22 cellular contexts compared by ENCODE assay signal in the genomic region with DNA sequence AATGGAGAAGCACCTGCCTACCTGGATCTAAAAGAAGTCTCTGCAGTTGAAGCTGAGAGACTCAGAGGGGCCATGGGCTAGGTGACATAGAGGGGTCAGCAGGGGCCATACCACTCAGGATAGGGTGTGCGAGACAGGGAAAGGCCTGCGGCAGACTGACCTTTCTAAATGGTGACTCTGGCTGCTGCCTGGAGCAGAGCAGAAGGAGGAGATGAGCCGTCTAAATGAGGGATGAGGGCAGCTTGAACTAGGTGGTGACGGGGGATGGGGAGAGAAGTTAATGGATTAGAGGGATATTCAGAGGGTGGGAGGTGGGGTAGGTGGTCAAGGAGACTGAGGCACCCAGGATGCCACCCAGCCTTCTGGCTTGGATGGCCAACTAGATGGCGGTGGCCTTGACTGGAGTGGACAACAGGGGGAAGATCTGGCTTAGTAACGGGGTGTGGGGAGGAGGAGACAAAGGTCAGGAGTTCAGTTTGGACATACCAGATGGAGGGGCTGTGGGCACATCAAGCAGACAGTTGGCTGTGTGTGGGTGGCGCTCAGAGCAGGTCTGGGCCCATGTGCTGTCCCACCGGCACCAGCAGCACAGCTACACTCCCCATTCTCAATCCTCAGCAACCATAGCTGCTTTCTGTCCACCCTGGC. TPM values are rescaled to one million over a fixed set of nuclear protein-coding genes. Genes with fewer than 3 reads are reported as not detected.
DNase-seq lines count a peak whose midpoint lies in the region; ATAC-seq, FAIRE-seq and TF ChIP-seq lines count a peak whose summit lies in the region.
"Had no signal": no experiment of that assay in that cellular context is flagged by ENCODE, and none has a peak within 500 bp of the region (broad histone marks: within the 10 kb centered on the region; RNA-seq: fewer than 3 reads in every experiment).

No MANE protein-coding gene starts in this region.

- TF ChIP-seq CTCF in left ventricle myocardium inferior (IDR thresholded peaks at IDR 0.05; ENCODE audit: borderline replicate concordance) (no peak), HepG2 (CRISPR knock-in tag; IDR thresholded peaks at IDR 0.05) (peak; percentile 39), osteocyte (IDR thresholded peaks at IDR 0.05) (no peak)

- TF ChIP-seq EP300 in HepG2 (IDR thresholded peaks at IDR 0.05; ENCODE audit: low read depth in 2 of 2, low read length in 2 of 2) (no peak), HepG2 (CRISPR knock-in tag; IDR thresholded peaks at IDR 0.05; ENCODE audit: borderline replicate concordance) (no peak)

- peaks cover 22% of the 10 kb centered on the region for H3K4me1 ChIP-seq in left ventricle myocardium inferior
- H3K4me1 ChIP-seq in HepG2 (ENCODE audit: insufficient read depth, low read length), result peaks cover 89% of the 10 kb centered on the region

- no peaks in the 10 kb centered on the region for H3K27me3 ChIP-seq in left ventricle myocardium inferior (ENCODE audit: low read depth)
- no peaks in the 10 kb centered on the region for H3K27me3 ChIP-seq in HepG2 (ENCODE audit: control insufficient read depth in 1 of 2, insufficient read depth in 2 of 2, low read length in 2 of 2)
- H3K27me3 ChIP-seq: BLaER1 had no signal

- H3K9ac ChIP-seq in HepG2 (ENCODE audit: insufficient read depth, low read depth, low read length), result peak overlapping the region; percentile 53; the same call in 1 of the 2 replicates
- H3K9ac ChIP-seq: BLaER1 had no signal

- TF ChIP-seq RAD21 in HepG2 (CRISPR knock-in tag; IDR thresholded peaks at IDR 0.05), result no peak

- WGBS in HepG2 (ENCODE audit: low lambda C conversion rate), result 76% methylated on average over 8 of the region's 8 CpGs

- H3K27me3 Mint-ChIP-seq in osteocyte (ENCODE audit: unreplicated experiment), result no peaks in the 10 kb centered on the region
- H3K27me3 Mint-ChIP-seq: CD8-positive, alpha-beta memory T cell had no signal

- H3K36me3 ChIP-seq in left ventricle myocardium inferior, result no peaks in the 10 kb centered on the region
- no peaks in the 10 kb centered on the region for H3K36me3 ChIP-seq in HepG2 (replicated peaks in 1 of 2; ENCODE audit: control insufficient read depth in 1 of 2, insufficient read depth in 2 of 2, low read length in 2 of 2)
- H3K36me3 ChIP-seq: BLaER1, HAP-1 had no signal

- H3K79me2 ChIP-seq in HepG2 (ENCODE audit: insufficient read depth, low read length), result peaks cover 12% of the 10 kb centered on the region

- peaks cover 15% of the 10 kb centered on the region for H3K4me1 Mint-ChIP-seq in osteocyte (ENCODE audit: unreplicated experiment)

- H3K27ac ChIP-seq in left ventricle myocardium inferior (replicated peaks) (no peak overlapping the region), HepG2 (ENCODE audit: extremely low read length, insufficient read depth, low read length) (peak overlapping the region; percentile 88)
- H3K27ac ChIP-seq: BLaER1, RWPE1 had no signal

- no peaks in the 10 kb centered on the region for H3K36me3 Mint-ChIP-seq in osteocyte (ENCODE audit: unreplicated experiment)

- H3K4me2 ChIP-seq in HepG2 (ENCODE audit: low read depth, low read length), result peak overlapping the region; percentile 71
- H3K4me2 ChIP-seq: BLaER1 had no signal

- CTCF ChIA-PET in HepG2 (lab: Yijun Ruan, JAX; ENCODE audit: low intra/inter-chr PET ratio, low total read pairs), result no interaction called here

- FAIRE-seq in HepG2 (lab: Jason Lieb, UNC), result no peak
- FAIRE-seq: A204.1, HTR-8/SVneo, K562 had no signal

- TF ChIP-seq POLR2A in HepG2 (IDR thresholded peaks at IDR 0.05; ENCODE audit: insufficient read depth in 1 of 2, low read depth in 2 of 2, low read length in 2 of 2), result peak in 1 of 2 experiments; percentile 32; a peak in 1 of 4 replicates

- no peaks in the 10 kb centered on the region for H3K9me3 Mint-ChIP-seq in osteocyte (ENCODE audit: unreplicated experiment)
- H3K9me3 Mint-ChIP-seq: CD8-positive, alpha-beta memory T cell had no signal

- ATAC-seq in HepG2, result no peak
- no peak for ATAC-seq in HG03469 (IDR thresholded peaks at IDR 0.05; ENCODE audit: unreplicated experiment)
- ATAC-seq: K562, PC-3 had no signal

- H2AFZ ChIP-seq in HepG2 (ENCODE audit: low read length), result no peak overlapping the region

- POLR2A ChIA-PET in HepG2 (lab: Yijun Ruan, JAX), result interaction anchor here (1.3 to 18.4 kb wide), 6 partner anchors 9 to 70 kb away, joined by 4 to 466 read pairs (median 11); a partner anchor contains a TSS

- H3K4me3 Mint-ChIP-seq in osteocyte (ENCODE audit: unreplicated experiment), result no peak overlapping the region
- H3K4me3 Mint-ChIP-seq: CD8-positive, alpha-beta memory T cell had no signal

- H3K4me3 ChIP-seq in left ventricle myocardium inferior (no peak overlapping the region), HepG2 (replicated peaks in 1 of 3; ENCODE audit: insufficient read depth in 1 of 3, low read depth in 2 of 3, low read length in 3 of 3) (peak overlapping the region in 1 of 3 experiments; percentile 58; a peak in 1 of 6 replicates)
- H3K4me3 ChIP-seq: BLaER1, HAP-1, K562 had no signal

- no TSS peak for BruUV-seq in HepG2 (replicated peaks; lab: Mats Ljungman, UMichigan)

- H3K9me3 ChIP-seq in left ventricle myocardium inferior (replicated peaks) (no peaks in the 10 kb centered on the region), HepG2 (ENCODE audit: low read length) (no peaks in the 10 kb centered on the region)
- H3K9me3 ChIP-seq: BLaER1, HAP-1 had no signal

- peak; percentile 50 for DNase-seq in cardiac septum (ENCODE audit: low spot score)
- DNase-seq in left ventricle myocardium inferior, result no peak
- DNase-seq in HepG2 (ENCODE audit: low spot score), result no peak
- peak; percentile 48 for DNase-seq in osteocyte (ENCODE audit: extremely low spot score, unreplicated experiment)
- DNase-seq in hypothalamus (lab: John Stamatoyannopoulos, UW), result no peak
- DNase-seq in NCI-H1105 (lab: John Stamatoyannopoulos, UW), result no peak
- no peak for DNase-seq in activated CD8-positive, alpha-beta memory T cell treated with anti-CD3 and anti-CD28 coated beads for 24 hours
- DNase-seq: NCI-H1417, NCI-H2029, NCI-H2171, NCI-H446, NCI-H69, PC-3 had no signal

- no peak overlapping the region for H3K27ac Mint-ChIP-seq in osteocyte (ENCODE audit: unreplicated experiment)

- in situ Hi-C loops in HepG2 (cut with HindIII; ENCODE audit: extremely low pct_ligation_motif_present, low pct_unique_long_range_greater_than_20kb), result no loop called here

- H4K20me1 ChIP-seq in HepG2 (ENCODE audit: insufficient read depth, low read length), result no peaks in the 10 kb centered on the region
- H4K20me1 ChIP-seq: BLaER1 had no signal

- intact Hi-C loops in cardiac septum (cut with DNase I), result loop anchor here (5.0 kb wide), 1 partner anchor 118 kb away; no protein-coding TSS in a partner anchor
- intact Hi-C loops in left ventricle myocardium inferior (cut with micrococcal nuclease), result no loop called here
- intact Hi-C loops in HepG2 (cut with micrococcal nuclease; ENCODE audit: unreplicated experiment), result loop anchor here (10.0 kb wide), 1 partner anchor 51 kb away; no protein-coding TSS in a partner anchor

RNA-seq across cellular contexts. Expression of a gene that starts 3.2 kb away (rescaled TPM):
- 0.35 TPM for total RNA-seq in cardiac septum
- not detected for total RNA-seq in left ventricle myocardium inferior
- total RNA-seq in HepG2 (2016; rRNA removed; fragmentation: Illumina TruSeq; extraction: Trizol), result 9.8 and 12.3 TPM in 2 replicates
- 7.6 and 10.0 TPM in 2 replicates for total RNA-seq in HepG2 (2016; cell fraction: cytosol; rRNA removed; fragmentation: Illumina TruSeq; extraction: Trizol; ENCODE audit: low read depth)
- total RNA-seq in HepG2 (2016; cell fraction: insoluble cytoplasmic fraction; rRNA removed; fragmentation: Illumina TruSeq; extraction: Trizol), result 7.8 and 12.6 TPM in 2 replicates
- 10.1 and 13.2 TPM in 2 replicates for total RNA-seq in HepG2 (2016; cell fraction: membrane; rRNA removed; fragmentation: Illumina TruSeq; extraction: Trizol)
- total RNA-seq in HepG2 (2016; cell fraction: nucleus; rRNA removed; fragmentation: Illumina TruSeq; extraction: Trizol), result 10.1 and 14.4 TPM in 2 replicates
- polyA plus RNA-seq in HepG2 (2011; rRNA removed), result 19.6 and 46.5 TPM in 2 replicates
- 19.0 and 27.6 TPM in 2 replicates for polyA plus RNA-seq in HepG2 (2011; cell fraction: cytosol; rRNA removed)
- 84.4 and 124 TPM in 2 replicates for polyA plus RNA-seq in HepG2 (2011; cell fraction: nucleus; rRNA removed)
- polyA plus RNA-seq in HepG2 (2012), result 39.9 and 42.6 TPM in 2 replicates
- polyA plus RNA-seq in HepG2 (2016; cell fraction: cytosol; fragmentation: Illumina TruSeq; extraction: Trizol; ENCODE audit: low read depth), result 8.5 and 8.8 TPM in 2 replicates
- polyA plus RNA-seq in HepG2 (2016; cell fraction: insoluble cytoplasmic fraction; fragmentation: Illumina TruSeq; extraction: Trizol; ENCODE audit: low read depth), result 9.1 and 10.1 TPM in 2 replicates
- 8.5 and 11.6 TPM in 2 replicates for polyA plus RNA-seq in HepG2 (2016; cell fraction: membrane; fragmentation: Illumina TruSeq; extraction: Trizol; ENCODE audit: low read depth)
- 21.9 and 26.1 TPM in 2 replicates for polyA plus RNA-seq in HepG2 (2016; cell fraction: nucleus; fragmentation: Illumina TruSeq; extraction: Trizol; ENCODE audit: insufficient read depth, low read depth)
- 17.9 TPM in 1 of 2 replicates, not detected in the other for polyA minus RNA-seq in HepG2 (2011; rRNA and poly(A)+ RNA removed; ENCODE audit: low replicate concordance)
- polyA minus RNA-seq in HepG2 (2011; cell fraction: cytosol; rRNA and poly(A)+ RNA removed), result 5.0 and 10.8 TPM in 2 replicates
- 9.7 and 16.8 TPM in 2 replicates for polyA minus RNA-seq in HepG2 (2011; cell fraction: nucleus; rRNA and poly(A)+ RNA removed)
- not detected in 2 replicates for total RNA-seq in osteocyte
- total RNA-seq: CD8-positive, alpha-beta memory T cell; G401; PC-3 had no signal
- polyA plus RNA-seq: CD8-positive, alpha-beta memory T cell; K562 had no signal

RNA-seq across cellular contexts. Expression of a gene that starts 3.5 kb away (rescaled TPM):
- total RNA-seq in cardiac septum, result 17.1 TPM
- total RNA-seq in left ventricle myocardium inferior, result 17.7 TPM
- 38.0 and 38.5 TPM in 2 replicates for total RNA-seq in HepG2 (2016; rRNA removed; fragmentation: Illumina TruSeq; extraction: Trizol)
- total RNA-seq in HepG2 (2016; cell fraction: cytosol; rRNA removed; fragmentation: Illumina TruSeq; extraction: Trizol; ENCODE audit: low read depth), result 18.0 and 19.7 TPM in 2 replicates
- 34.9 and 36.4 TPM in 2 replicates for total RNA-seq in HepG2 (2016; cell fraction: insoluble cytoplasmic fraction; rRNA removed; fragmentation: Illumina TruSeq; extraction: Trizol)
- 51.1 and 53.4 TPM in 2 replicates for total RNA-seq in HepG2 (2016; cell fraction: membrane; rRNA removed; fragmentation: Illumina TruSeq; extraction: Trizol)
- total RNA-seq in HepG2 (2016; cell fraction: nucleus; rRNA removed; fragmentation: Illumina TruSeq; extraction: Trizol), result 26.1 and 33.6 TPM in 2 replicates
- 16.5 and 16.7 TPM in 2 replicates for polyA plus RNA-seq in HepG2 (2011; rRNA removed)
- polyA plus RNA-seq in HepG2 (2011; cell fraction: cytosol; rRNA removed), result 8.4 and 11.3 TPM in 2 replicates
- polyA plus RNA-seq in HepG2 (2011; cell fraction: nucleus; rRNA removed), result 13.6 and 17.2 TPM in 2 replicates
- 13.3 and 14.9 TPM in 2 replicates for polyA plus RNA-seq in HepG2 (2012)
- 8.7 and 9.1 TPM in 2 replicates for polyA plus RNA-seq in HepG2 (2016; cell fraction: cytosol; fragmentation: Illumina TruSeq; extraction: Trizol; ENCODE audit: low read depth)
- 27.2 and 31.1 TPM in 2 replicates for polyA plus RNA-seq in HepG2 (2016; cell fraction: insoluble cytoplasmic fraction; fragmentation: Illumina TruSeq; extraction: Trizol; ENCODE audit: low read depth)
- 22.7 and 22.9 TPM in 2 replicates for polyA plus RNA-seq in HepG2 (2016; cell fraction: membrane; fragmentation: Illumina TruSeq; extraction: Trizol; ENCODE audit: low read depth)
- 31.4 and 31.8 TPM in 2 replicates for polyA plus RNA-seq in HepG2 (2016; cell fraction: nucleus; fragmentation: Illumina TruSeq; extraction: Trizol; ENCODE audit: insufficient read depth, low read depth)
- polyA minus RNA-seq in HepG2 (2011; rRNA and poly(A)+ RNA removed; ENCODE audit: low replicate concordance), result 8.2 and 15.1 TPM in 2 replicates
- 12.0 and 14.8 TPM in 2 replicates for polyA minus RNA-seq in HepG2 (2011; cell fraction: cytosol; rRNA and poly(A)+ RNA removed)
- polyA minus RNA-seq in HepG2 (2011; cell fraction: nucleus; rRNA and poly(A)+ RNA removed), result 31.7 and 49.4 TPM in 2 replicates
- total RNA-seq in osteocyte, result 17.3 and 23.1 TPM in 2 replicates

RNA-seq across cellular contexts. Expression of a gene that starts 20.4 kb away (rescaled TPM):
- 0.78 TPM for total RNA-seq in cardiac septum
- 0.55 TPM for total RNA-seq in left ventricle myocardium inferior
- total RNA-seq in HepG2 (2016; rRNA removed; fragmentation: Illumina TruSeq; extraction: Trizol), result 38.9 and 105 TPM in 2 replicates
- 10.8 and 12.0 TPM in 2 replicates for total RNA-seq in HepG2 (2016; cell fraction: cytosol; rRNA removed; fragmentation: Illumina TruSeq; extraction: Trizol; ENCODE audit: low read depth)
- 37.6 and 103 TPM in 2 replicates for total RNA-seq in HepG2 (2016; cell fraction: insoluble cytoplasmic fraction; rRNA removed; fragmentation: Illumina TruSeq; extraction: Trizol)
- total RNA-seq in HepG2 (2016; cell fraction: membrane; rRNA removed; fragmentation: Illumina TruSeq; extraction: Trizol), result 14.7 and 16.8 TPM in 2 replicates
- total RNA-seq in HepG2 (2016; cell fraction: nucleus; rRNA removed; fragmentation: Illumina TruSeq; extraction: Trizol), result 132 and 140 TPM in 2 replicates
- polyA plus RNA-seq in HepG2 (2011; rRNA removed), result 632 and 1,233 TPM in 2 replicates
- 347 and 666 TPM in 2 replicates for polyA plus RNA-seq in HepG2 (2011; cell fraction: cytosol; rRNA removed)
- polyA plus RNA-seq in HepG2 (2011; cell fraction: nucleus; rRNA removed), result 3,464 and 4,379 TPM in 2 replicates
- polyA plus RNA-seq in HepG2 (2012), result 718 and 962 TPM in 2 replicates
- 7.0 and 7.3 TPM in 2 replicates for polyA plus RNA-seq in HepG2 (2016; cell fraction: cytosol; fragmentation: Illumina TruSeq; extraction: Trizol; ENCODE audit: low read depth)
- 31.3 and 36.2 TPM in 2 replicates for polyA plus RNA-seq in HepG2 (2016; cell fraction: insoluble cytoplasmic fraction; fragmentation: Illumina TruSeq; extraction: Trizol; ENCODE audit: low read depth)
- polyA plus RNA-seq in HepG2 (2016; cell fraction: membrane; fragmentation: Illumina TruSeq; extraction: Trizol; ENCODE audit: low read depth), result 10.3 TPM in 2 replicates
- 273 and 284 TPM in 2 replicates for polyA plus RNA-seq in HepG2 (2016; cell fraction: nucleus; fragmentation: Illumina TruSeq; extraction: Trizol; ENCODE audit: insufficient read depth, low read depth)
- polyA minus RNA-seq in HepG2 (2011; rRNA and poly(A)+ RNA removed; ENCODE audit: low replicate concordance), result 0.26 and 415 TPM in 2 replicates
- polyA minus RNA-seq in HepG2 (2011; cell fraction: cytosol; rRNA and poly(A)+ RNA removed), result 134 and 348 TPM in 2 replicates
- 662 and 1,024 TPM in 2 replicates for polyA minus RNA-seq in HepG2 (2011; cell fraction: nucleus; rRNA and poly(A)+ RNA removed)
- 0.59 and 0.78 TPM in 2 replicates for total RNA-seq in osteocyte
- total RNA-seq: CD8-positive, alpha-beta memory T cell; G401; PC-3 had no signal
- polyA plus RNA-seq: CD8-positive, alpha-beta memory T cell; K562 had no signal

RNA-seq across cellular contexts. Expression of a gene that starts 56.3 kb away (rescaled TPM):
- total RNA-seq in cardiac septum (3.2 TPM), left ventricle myocardium inferior (5.0 TPM), HepG2 (2016; rRNA removed; fragmentation: Illumina TruSeq; extraction: Trizol) (1.5 and 5.3 TPM in 2 replicates), osteocyte (7.1 and 7.2 TPM in 2 replicates)
- total RNA-seq in HepG2 (2016; cell fraction: cytosol; rRNA removed; fragmentation: Illumina TruSeq; extraction: Trizol; ENCODE audit: low read depth), result 1.1 and 1.6 TPM in 2 replicates
- 2.2 and 6.6 TPM in 2 replicates for total RNA-seq in HepG2 (2016; cell fraction: insoluble cytoplasmic fraction; rRNA removed; fragmentation: Illumina TruSeq; extraction: Trizol)
- 1.0 and 2.3 TPM in 2 replicates for total RNA-seq in HepG2 (2016; cell fraction: membrane; rRNA removed; fragmentation: Illumina TruSeq; extraction: Trizol)
- total RNA-seq in HepG2 (2016; cell fraction: nucleus; rRNA removed; fragmentation: Illumina TruSeq; extraction: Trizol), result 6.0 and 8.7 TPM in 2 replicates
- 2.7 and 3.7 TPM in 2 replicates for polyA plus RNA-seq in HepG2 (2011; rRNA removed)
- polyA plus RNA-seq in HepG2 (2011; cell fraction: cytosol; rRNA removed), result 1.1 and 1.6 TPM in 2 replicates
- 6.7 and 7.2 TPM in 2 replicates for polyA plus RNA-seq in HepG2 (2011; cell fraction: nucleus; rRNA removed)
- 0.95 TPM in 1 of 2 replicates, not detected in the other for polyA plus RNA-seq in HepG2 (2012)
- polyA plus RNA-seq in HepG2 (2016; cell fraction: cytosol; fragmentation: Illumina TruSeq; extraction: Trizol; ENCODE audit: low read depth), result 0.76 and 1.1 TPM in 2 replicates
- polyA plus RNA-seq in HepG2 (2016; cell fraction: insoluble cytoplasmic fraction; fragmentation: Illumina TruSeq; extraction: Trizol; ENCODE audit: low read depth), result 1.3 and 1.6 TPM in 2 replicates
- polyA plus RNA-seq in HepG2 (2016; cell fraction: membrane; fragmentation: Illumina TruSeq; extraction: Trizol; ENCODE audit: low read depth), result 1.2 and 1.4 TPM in 2 replicates
- polyA plus RNA-seq in HepG2 (2016; cell fraction: nucleus; fragmentation: Illumina TruSeq; extraction: Trizol; ENCODE audit: insufficient read depth, low read depth), result 10.2 and 12.6 TPM in 2 replicates
- polyA minus RNA-seq in HepG2 (2011; rRNA and poly(A)+ RNA removed; ENCODE audit: low replicate concordance), result 1.8 and 2.5 TPM in 2 replicates
- polyA minus RNA-seq in HepG2 (2011; cell fraction: cytosol; rRNA and poly(A)+ RNA removed), result 0.59 and 0.97 TPM in 2 replicates
- 0.64 and 2.5 TPM in 2 replicates for polyA minus RNA-seq in HepG2 (2011; cell fraction: nucleus; rRNA and poly(A)+ RNA removed)
- polyA plus RNA-seq: CD8-positive, alpha-beta memory T cell had no signal

Comparison
In these comparisons a context has a peak if more than half of its experiments do, and no peak if none do; other contexts are left out.
1. DNase-seq: peak in cardiac septum (single experiment) and osteocyte (single experiment); none in left ventricle myocardium inferior (single experiment), HepG2 (single experiment), hypothalamus (0 of 51), NCI-H1105 (single experiment) and activated CD8-positive, alpha-beta memory T cell treated with anti-CD3 and anti-CD28 coated beads for 24 hours (single experiment).